ENCODE assay signal across 5 cellular contexts in genomic region chr16:87912691-87913090, GRCh38. TPM values are rescaled to one million over a fixed set of nuclear protein-coding genes. Genes with fewer than 3 reads are reported as not detected.
"Had no signal": no experiment of that assay in that cellular context is flagged by ENCODE, and none has a peak within 500 bp of the region (broad histone marks: within the 10 kb centered on the region; RNA-seq: fewer than 3 reads in every experiment).

No MANE protein-coding gene starts in this region.

RNA-seq across cellular contexts. Expression of gene CA5A, which starts 23.6 kb away (rescaled TPM):
- total RNA-seq: activated CD4-positive, alpha-beta memory T cell treated with anti-CD3 and anti-CD28 coated beads, Interleukin-2, amount 10 ng/mL, durations not matched to agents 7 days and 5 days; ascending aorta; body of pancreas; MCF 10A; Right ventricle myocardium inferior had no signal
